ENCODE assay signal across 38 cellular contexts in the genomic region with DNA sequence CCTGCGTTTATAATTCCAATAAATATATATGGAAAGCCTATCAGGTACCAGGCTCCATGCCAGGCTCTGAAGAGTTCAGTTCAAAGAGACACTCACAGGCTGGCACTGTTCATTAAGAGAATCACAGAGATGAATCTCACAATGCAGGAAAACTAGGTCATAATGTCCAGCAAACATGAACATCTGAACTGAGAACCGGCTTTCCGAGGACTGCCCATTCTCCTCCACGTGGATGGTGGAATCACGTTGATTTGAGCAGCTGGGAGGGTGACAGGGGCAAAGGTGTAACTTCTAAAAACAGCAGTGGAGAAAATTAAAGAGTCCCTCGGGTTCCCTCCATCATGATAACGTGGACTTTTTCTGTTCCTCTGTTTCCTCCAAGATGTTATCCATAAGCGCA. TPM values are rescaled to one million over a fixed set of nuclear protein-coding genes. Genes with fewer than 3 reads are reported as not detected.
"Had no signal": no experiment of that assay in that cellular context is flagged by ENCODE, and none has a peak within 500 bp of the region (broad histone marks: within the 10 kb centered on the region; RNA-seq: fewer than 3 reads in every experiment).

No MANE protein-coding gene starts in this region.

- DNase-seq: Karpas-422, Kasumi-1, KG1, MG63, MM.1S, MV-4-11, NCI-H1048, NCI-H1105, NCI-H1105 treated with DMSO at 0.1 percent for 48 hours, NCI-H1417, NCI-H1417 treated with DMSO at 0.1 percent for 48 hours, NCI-H1436, NCI-H1436 treated with DMSO at 0.1 percent for 48 hours, NCI-H146, NCI-H1694, NCI-H1694 treated with DMSO at 0.1 percent for 48 hours, NCI-H187, NCI-H187 treated with DMSO at 0.1 percent for 48 hours, NCI-H1930, NCI-H2029, NCI-H2029 treated with DMSO at 0.1 percent for 48 hours, NCI-H2081, NCI-H2081 treated with DMSO at 0.1 percent for 48 hours, NCI-H2107, NCI-H2171, NCI-H2171 treated with DMSO at 0.1 percent for 48 hours, NCI-H2227 treated with DMSO at 0.1 percent for 48 hours, NCI-H226, NCI-H345, NCI-H446, NCI-H446 treated with DMSO at 0.1 percent for 48 hours, NCI-H510A, NCI-H510A treated with DMSO at 0.1 percent for 48 hours had no signal

- H3K27ac ChIP-seq: KMS-11 had no signal

- H3K9me3 ChIP-seq: MG63 had no signal

- H3K36me3 ChIP-seq: MG63 had no signal

- H3K4me3 ChIP-seq: MG63 had no signal

RNA-seq across cellular contexts. Expression of gene GP2, which starts 10.2 kb away (rescaled TPM):
- total RNA-seq: LHCN-M2, M059J, MCF 10A, NCI-H460 had no signal

RNA-seq across cellular contexts. Expression of gene UMOD, which starts 35.4 kb away (rescaled TPM):
- total RNA-seq: LHCN-M2, M059J, MCF 10A, NCI-H460 had no signal
